Comparison of ENCODE assay signal across 1 cellular context in the genomic region with DNA sequence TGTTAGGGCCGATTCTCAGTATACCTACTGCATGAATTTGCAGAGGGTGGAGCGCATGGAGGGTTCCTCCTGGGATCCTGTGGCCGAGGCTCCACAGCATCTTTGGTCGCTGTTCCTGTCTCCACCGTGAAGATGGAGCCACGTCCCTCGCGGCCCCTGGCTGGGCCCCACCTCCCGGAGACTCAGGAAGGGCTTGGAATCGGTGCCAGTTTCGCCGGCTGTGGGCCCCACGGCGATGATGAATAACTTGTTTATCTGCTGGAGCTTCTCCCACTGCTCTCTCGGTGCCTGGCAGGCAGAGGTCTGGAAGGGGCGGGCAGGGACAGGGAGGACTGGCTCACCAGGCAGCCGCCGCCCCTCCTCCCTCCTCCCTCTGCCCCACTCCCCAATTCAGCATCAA.
TF ChIP-seq lines count a peak whose summit lies in the region.

No MANE protein-coding gene starts in this region.

TF ChIP-seq in WTC11, 78 proteins besides CTCF, POLR2A, EP300 and RAD21 (continued from another document):
- TF ChIP-seq, protein P1, sequence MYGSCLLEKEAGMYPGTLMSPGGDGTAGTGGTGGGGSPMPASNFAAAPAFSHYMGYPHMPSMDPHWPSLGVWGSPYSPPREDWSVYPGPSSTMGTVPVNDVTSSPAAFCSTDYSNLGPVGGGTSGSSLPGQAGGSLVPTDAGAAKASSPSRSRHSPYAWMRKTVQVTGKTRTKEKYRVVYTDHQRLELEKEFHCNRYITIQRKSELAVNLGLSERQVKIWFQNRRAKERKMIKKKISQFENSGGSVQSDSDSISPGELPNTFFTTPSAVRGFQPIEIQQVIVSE (CRISPR knock-in tag; IDR thresholded peaks at IDR 0.05; ENCODE audit: borderline replicate concordance): no peak
- no peak for TF ChIP-seq ETV6 (CRISPR knock-in tag; IDR thresholded peaks at IDR 0.05)
TF ChIP-seq in WTC11: peak in this region for 0.
